In genomic region chr9:77912895-77913693, GRCh38 we compare ENCODE assay signal across 26 cellular contexts.
DNase-seq lines count a peak whose midpoint lies in the region; ATAC-seq, FAIRE-seq and TF ChIP-seq lines count a peak whose summit lies in the region.
"Had no signal": no experiment of that assay in that cellular context is flagged by ENCODE, and none has a peak within 500 bp of the region (broad histone marks: within the 10 kb centered on the region; RNA-seq: fewer than 3 reads in every experiment).

No MANE protein-coding gene starts in this region.

- no peaks in the 10 kb centered on the region for H3K36me3 Mint-ChIP-seq in stimulated activated naive B cell treated with anti-CD40 and anti-IgM and Interleukin-4, amounts not matched to agents 10 μg/mL and 1 μg/mL and 100 μg/mL, for 72 hours
- H3K36me3 Mint-ChIP-seq: natural killer cell treated with Interleukin-12 subunit alpha and Interleukin-12 subunit beta and Interleukin-15 and Interleukin-18, amount 100 ng/mL, for 72 hours; stimulated activated memory B cell treated with anti-CD40 and anti-IgM and Interleukin-4, amounts not matched to agents 10 μg/mL and 1 μg/mL and 100 μg/mL, for 72 hours had no signal

- H3K27ac Mint-ChIP-seq in stimulated activated naive B cell treated with anti-CD40 and anti-IgM and Interleukin-4, amounts not matched to agents 10 μg/mL and 1 μg/mL and 100 μg/mL, for 72 hours: no peak overlapping the region
- H3K27ac Mint-ChIP-seq: activated CD4-positive, alpha-beta memory T cell treated with anti-CD3 and anti-CD28 coated beads for 36 hours; CD8-positive, alpha-beta T cell; mesothelial cell of epicardium; natural killer cell treated with Interleukin-12 subunit alpha and Interleukin-12 subunit beta and Interleukin-15 and Interleukin-18, amount 100 ng/mL, for 72 hours; stimulated activated memory B cell treated with anti-CD40 and anti-IgM and Interleukin-4, amounts not matched to agents 10 μg/mL and 1 μg/mL and 100 μg/mL, for 72 hours; WTC11 had no signal

- no peak for TF ChIP-seq CTCF in epithelial cell of esophagus (IDR thresholded peaks at IDR 0.05; ENCODE audit: insufficient read depth, low read depth, low read length, missing control alignments)

- H3K9me3 Mint-ChIP-seq in stimulated activated naive B cell treated with anti-CD40 and anti-IgM and Interleukin-4, amounts not matched to agents 10 μg/mL and 1 μg/mL and 100 μg/mL, for 72 hours: no peaks in the 10 kb centered on the region
- H3K9me3 Mint-ChIP-seq: activated CD4-positive, alpha-beta memory T cell treated with anti-CD3 and anti-CD28 coated beads for 36 hours; CD8-positive, alpha-beta T cell; natural killer cell treated with Interleukin-12 subunit alpha and Interleukin-12 subunit beta and Interleukin-15 and Interleukin-18, amount 100 ng/mL, for 72 hours; stimulated activated memory B cell treated with anti-CD40 and anti-IgM and Interleukin-4, amounts not matched to agents 10 μg/mL and 1 μg/mL and 100 μg/mL, for 72 hours; WTC11 had no signal

- FAIRE-seq in H54 (lab: Jason Lieb, UNC): peak; percentile 75
- FAIRE-seq: GM12892, HepG2 had no signal

- DNase-seq in H54 (ENCODE audit: insufficient read length, low spot score) (no peak), NCI-H226 (peak; percentile 76), epithelial cell of esophagus (ENCODE audit: low read depth) (peak; percentile 42), renal cortical epithelial cell (ENCODE audit: low read depth) (peak; percentile 25)
- no peak for DNase-seq in stimulated activated naive B cell treated with anti-CD40 and anti-IgM and Interleukin-4, amounts not matched to agents 10 μg/mL and 1 μg/mL and 100 μg/mL, for 72 hours
- DNase-seq: activated CD4-positive, alpha-beta memory T cell treated with anti-CD3 and anti-CD28 coated beads for 36 hours; activated gamma-delta T cell treated with Interleukin-2 at 50 U/mL for 16 hours; activated T-cell treated with anti-CD3 and anti-CD28 coated beads for 4 hours; adrenal gland; caudate nucleus; CD8-positive, alpha-beta T cell; DMS153; NCI-H1694 treated with DMSO at 0.1 percent for 48 hours; NCI-H748 treated with DMSO at 0.1 percent for 48 hours; stimulated activated CD4-positive, alpha-beta T cell treated with anti-CD3 and anti-CD28 coated beads, Interleukin-1b, Interleukin-23, amount 100 ng/mL, for 48 hours; T-helper 2 cell had no signal

- TF ChIP-seq POLR2A in H54 (IDR thresholded peaks at IDR 0.05; ENCODE audit: low read depth, low read length): no peak

- H3K27me3 Mint-ChIP-seq in stimulated activated naive B cell treated with anti-CD40 and anti-IgM and Interleukin-4, amounts not matched to agents 10 μg/mL and 1 μg/mL and 100 μg/mL, for 72 hours: peaks cover 11 to 13% of the 10 kb centered on the region in 2 donors
- H3K27me3 Mint-ChIP-seq: activated CD4-positive, alpha-beta memory T cell treated with anti-CD3 and anti-CD28 coated beads for 36 hours; natural killer cell treated with Interleukin-12 subunit alpha and Interleukin-12 subunit beta and Interleukin-15 and Interleukin-18, amount 100 ng/mL, for 72 hours had no signal

- H3K4me1 Mint-ChIP-seq in stimulated activated naive B cell treated with anti-CD40 and anti-IgM and Interleukin-4, amounts not matched to agents 10 μg/mL and 1 μg/mL and 100 μg/mL, for 72 hours: peaks cover 9 to 23% of the 10 kb centered on the region in 2 donors
- H3K4me1 Mint-ChIP-seq: stimulated activated memory B cell treated with anti-CD40 and anti-IgM and Interleukin-4, amounts not matched to agents 10 μg/mL and 1 μg/mL and 100 μg/mL, for 72 hours had no signal

- H3K4me3 ChIP-seq in epithelial cell of esophagus (ENCODE audit: low read length): no peak overlapping the region
- H3K4me3 ChIP-seq: adrenal gland, SJSA1, thoracic aorta had no signal

- H3K4me3 Mint-ChIP-seq in stimulated activated naive B cell treated with anti-CD40 and anti-IgM and Interleukin-4, amounts not matched to agents 10 μg/mL and 1 μg/mL and 100 μg/mL, for 72 hours: no peak overlapping the region
- H3K4me3 Mint-ChIP-seq: activated CD4-positive, alpha-beta memory T cell treated with anti-CD3 and anti-CD28 coated beads for 36 hours; CD8-positive, alpha-beta T cell; mesothelial cell of epicardium; natural killer cell treated with Interleukin-12 subunit alpha and Interleukin-12 subunit beta and Interleukin-15 and Interleukin-18, amount 100 ng/mL, for 72 hours; stimulated activated memory B cell treated with anti-CD40 and anti-IgM and Interleukin-4, amounts not matched to agents 10 μg/mL and 1 μg/mL and 100 μg/mL, for 72 hours; WTC11 had no signal

- ATAC-seq in stimulated activated naive B cell treated with anti-CD40 and anti-IgM and Interleukin-4, amounts not matched to agents 10 μg/mL and 1 μg/mL and 100 μg/mL, for 72 hours (replicated peaks): no peak
- ATAC-seq in GM19467 (IDR thresholded peaks at IDR 0.05; ENCODE audit: unreplicated experiment) (no peak), HG03439 (IDR thresholded peaks at IDR 0.05; ENCODE audit: unreplicated experiment) (no peak)
- ATAC-seq: CD8-positive, alpha-beta T cell; HepG2; natural killer cell treated with Interleukin-12 subunit alpha and Interleukin-12 subunit beta and Interleukin-15 and Interleukin-18, amount 100 ng/mL, for 72 hours; stimulated activated memory B cell treated with anti-CD40 and anti-IgM and Interleukin-4, amounts not matched to agents 10 μg/mL and 1 μg/mL and 100 μg/mL, for 72 hours; WTC11 had no signal

Comparison
In these comparisons a context has a peak if more than half of its experiments do, and no peak if none do; other contexts are left out.
1. DNase-seq: peak in NCI-H226 (single experiment), epithelial cell of esophagus (single experiment) and renal cortical epithelial cell (single experiment); none in H54 (single experiment) and stimulated activated naive B cell treated with anti-CD40 and anti-IgM and Interleukin-4, amounts not matched to agents 10 μg/mL and 1 μg/mL and 100 μg/mL, for 72 hours (single experiment).